2 cellular contexts compared by ENCODE assay signal in genomic region chr10:17349009-17349349, GRCh38.
TF ChIP-seq lines count a peak whose summit lies in the region.

No MANE protein-coding gene starts in this region.

TF ChIP-seq in HCT116, 20 proteins besides CTCF, POLR2A, EP300 and RAD21:
- TF ChIP-seq ZBTB33 (IDR thresholded peaks at IDR 0.05; ENCODE audit: extremely low read depth, insufficient replicate concordance, low read length) (no peak), FOSL1 (IDR thresholded peaks at IDR 0.05; ENCODE audit: low read depth) (0 out of 2 replicates have a peak, but pooled peaks have one; percentile 3), MAX (IDR thresholded peaks at IDR 0.05) (no peak), CEBPB (IDR thresholded peaks at IDR 0.05; ENCODE audit: low read depth) (no peak), ATF3 (IDR thresholded peaks at IDR 0.05) (no peak), ELF1 (IDR thresholded peaks at IDR 0.05; ENCODE audit: borderline replicate concordance, low read depth) (no peak), EGR1 (IDR thresholded peaks at IDR 0.05; ENCODE audit: low read depth) (no peak)
TF ChIP-seq in HCT116: peak in this region for 1.

TF ChIP-seq in K562, 482 proteins besides CTCF, POLR2A, EP300 and RAD21 (continued from another document):
- 0 out of 2 replicates have a peak, but pooled peaks have one; percentile 6 for TF ChIP-seq VEZF1 (CRISPR knock-in tag; IDR thresholded peaks at IDR 0.05)
- TF ChIP-seq CBX3 (IDR thresholded peaks at IDR 0.05; ENCODE audit: borderline replicate concordance in 1 of 2, low read length in 2 of 2): peak in 1 of 2 experiments; percentile 24; a peak in 1 of 3 replicates
- TF ChIP-seq L3MBTL2 (IDR thresholded peaks at IDR 0.05): peak; percentile 10
- TF ChIP-seq KDM1A (IDR thresholded peaks at IDR 0.05): no peak
- TF ChIP-seq HDAC6 (IDR thresholded peaks at IDR 0.05; ENCODE audit: low read depth, low read length): no peak
- peak in 1 of 2 experiments; percentile 60; a peak in 2 of 4 replicates for TF ChIP-seq FOXK2 (conservative IDR thresholded peaks at IDR 0.05 in 1 of 2, IDR thresholded peaks at IDR 0.05 in 1 of 2; ENCODE audit: low read depth in 2 of 2)
- TF ChIP-seq NFRKB (IDR thresholded peaks at IDR 0.05; ENCODE audit: low read depth): 0 out of 2 replicates have a peak, but pooled peaks have one; percentile 29
- TF ChIP-seq TARDBP (IDR thresholded peaks at IDR 0.05): no peak
- peak; percentile 97 for TF ChIP-seq PRDM10 (IDR thresholded peaks at IDR 0.05; ENCODE audit: partially characterized antibody)
- TF ChIP-seq FOXJ2 (tag; IDR thresholded peaks at IDR 0.05): no peak
- TF ChIP-seq RAD51 (IDR thresholded peaks at IDR 0.05; ENCODE audit: borderline replicate concordance, low read depth): peak; percentile 67; the same call in 1 of the 2 replicates
- TF ChIP-seq ZNF561 (CRISPR knock-in tag; conservative IDR thresholded peaks at IDR 0.05): no peak
- TF ChIP-seq STAT6 (CRISPR knock-in tag; IDR thresholded peaks at IDR 0.05): no peak
- no peak for TF ChIP-seq CGGBP1 (CRISPR knock-in tag; IDR thresholded peaks at IDR 0.05)
- 0 out of 2 replicates have a peak, but pooled peaks have one; percentile 6 for TF ChIP-seq ZNF592 (IDR thresholded peaks at IDR 0.05)
- TF ChIP-seq CHD1 (IDR thresholded peaks at IDR 0.05; ENCODE audit: low read length): no peak
- peak; percentile 42 for TF ChIP-seq EP400 (IDR thresholded peaks at IDR 0.05)
- TF ChIP-seq MECOM (CRISPR knock-in tag; IDR thresholded peaks at IDR 0.05): 0 out of 2 replicates have a peak, but pooled peaks have one; percentile 35
- 0 out of 2 replicates have a peak, but pooled peaks have one; percentile 82 for TF ChIP-seq MYC (IDR thresholded peaks at IDR 0.05; ENCODE audit: low read depth, low read length)
- no peak for TF ChIP-seq MYC (CRISPR knock-in tag; IDR thresholded peaks at IDR 0.05; ENCODE audit: borderline replicate concordance, low read depth)
- no peak for TF ChIP-seq CBFA2T2 (conservative IDR thresholded peaks at IDR 0.05)
- peak; percentile 0 for TF ChIP-seq TCF3 (CRISPR knock-in tag; IDR thresholded peaks at IDR 0.05)
- TF ChIP-seq UBTF (IDR thresholded peaks at IDR 0.05; ENCODE audit: borderline replicate concordance in 1 of 2, low read depth in 2 of 2, low read length in 2 of 2): no peak
- no peak for TF ChIP-seq ZNF277 (CRISPR knock-in tag; IDR thresholded peaks at IDR 0.05; ENCODE audit: borderline replicate concordance)
